ENCODE assay signal across 18 cellular contexts in genomic region chr14:80381964-80382363, GRCh38.
DNase-seq lines count a peak whose midpoint lies in the region; ATAC-seq and TF ChIP-seq lines count a peak whose summit lies in the region.
"Had no signal": no experiment of that assay in that cellular context is flagged by ENCODE, and none has a peak within 500 bp of the region (broad histone marks: within the 10 kb centered on the region; RNA-seq: fewer than 3 reads in every experiment).

No MANE protein-coding gene starts in this region.

- H2AFZ ChIP-seq in mammary epithelial cell (ENCODE audit: low read depth, low read length) = peak overlapping the region; percentile 47

- in situ Hi-C loops in mammary epithelial cell (cut with MboI; ENCODE audit: low sequenced_read_pairs in 2 of 2) = no loop called here

- TF ChIP-seq POLR2A in esophagus squamous epithelium (IDR thresholded peaks at IDR 0.05) = no peak

- intact Hi-C loops in mammary epithelial cell (cut with micrococcal nuclease) (no loop called here), esophagus squamous epithelium (cut with DNase I) (no loop called here), psoas muscle (cut with DNase I) (no loop called here)

- H3K4me2 ChIP-seq in mammary epithelial cell (ENCODE audit: insufficient read depth, low read depth, low read length) = peak overlapping the region; percentile 12

- H3K4me3 ChIP-seq in mammary epithelial cell (replicated peaks in 1 of 3; ENCODE audit: insufficient read depth in 1 of 3, low read depth in 2 of 3, low read length in 3 of 3) (no peak overlapping the region), esophagus squamous epithelium (no peak overlapping the region), psoas muscle (no peak overlapping the region)
- H3K4me3 ChIP-seq: GM12878 had no signal

- H3K79me2 ChIP-seq in mammary epithelial cell (ENCODE audit: insufficient read depth, low read length) = no peaks in the 10 kb centered on the region

- no peak overlapping the region for H3K9ac ChIP-seq in mammary epithelial cell (ENCODE audit: insufficient read depth, low read length)

- H3K27ac ChIP-seq in mammary epithelial cell (ENCODE audit: insufficient read depth, low read depth, low read length) (no peak overlapping the region), esophagus squamous epithelium (peak overlapping the region in 3 of 4 donors; percentile 31 to 75 (median 73)), psoas muscle (no peak overlapping the region), substantia nigra (ENCODE audit: low read depth, low read length, poor library complexity, severe bottlenecking) (no peak overlapping the region)

- no peaks in the 10 kb centered on the region for H3K9me3 ChIP-seq in mammary epithelial cell (replicated peaks; ENCODE audit: insufficient read depth, low read length)
- no peaks in the 10 kb centered on the region for H3K9me3 ChIP-seq in esophagus squamous epithelium
- no peaks in the 10 kb centered on the region for H3K9me3 ChIP-seq in psoas muscle
- H3K9me3 ChIP-seq: BE2C had no signal

- no peaks in the 10 kb centered on the region for H4K20me1 ChIP-seq in mammary epithelial cell (ENCODE audit: insufficient read depth, low read length)

- CTCF ChIA-PET in mammary epithelial cell (lab: Charles Lee; ENCODE audit: low non-redundant PET) = no interaction called here

- H3K27me3 ChIP-seq in mammary epithelial cell (ENCODE audit: insufficient read depth, low read length) = no peaks in the 10 kb centered on the region
- H3K27me3 ChIP-seq in esophagus squamous epithelium = no peaks in the 10 kb centered on the region
- no peaks in the 10 kb centered on the region for H3K27me3 ChIP-seq in psoas muscle (ENCODE audit: insufficient read depth in 3 of 3, low read length in 2 of 3)
- H3K27me3 ChIP-seq: BE2C had no signal

- dilution Hi-C loops in mammary epithelial cell (cut with HindIII; ENCODE audit: low sequenced_read_pairs) = no loop called here

- H3K4me1 ChIP-seq in mammary epithelial cell (ENCODE audit: insufficient read depth, low read length) = peaks cover 23% of the 10 kb centered on the region
- peaks cover 0 to 44% (median 0%) of the 10 kb centered on the region in 3 donors for H3K4me1 ChIP-seq in esophagus squamous epithelium
- H3K4me1 ChIP-seq in psoas muscle = no peaks in the 10 kb centered on the region
- H3K4me1 ChIP-seq: BE2C had no signal

- BruUV-seq in mammary epithelial cell (replicated peaks; lab: Mats Ljungman, UMichigan) = no TSS peak

- TF ChIP-seq CTCF in mammary epithelial cell (conservative IDR thresholded peaks at IDR 0.05 in 1 of 2, IDR thresholded peaks at IDR 0.05 in 1 of 2; ENCODE audit: extremely low read depth in 1 of 2, insufficient read depth in 1 of 2, low read depth in 1 of 2, low read length in 2 of 2) (no peak), esophagus squamous epithelium (IDR thresholded peaks at IDR 0.05) (no peak), psoas muscle (IDR thresholded peaks at IDR 0.05) (no peak)

- WGBS in mammary epithelial cell (ENCODE audit: low coverage, missing lambda C conversion rate) = 21% methylated on average over 3 of the region's 4 CpGs
- 43 to 56% methylated on average over 4 of the region's 4 CpGs for WGBS in esophagus squamous epithelium, 2 donors
- WGBS in psoas muscle, 3 donors = 34 to 63% (median 44%) methylated on average over 4 of the region's 4 CpGs

- ATAC-seq in psoas muscle = peak in 3 of 4 donors; percentile 82 to 87 (median 86)
- ATAC-seq: GM12878 had no signal

- DNase-seq in mammary epithelial cell = no peak
- DNase-seq in esophagus squamous epithelium (lab: John Stamatoyannopoulos, UW) = no peak
- DNase-seq in psoas muscle = peak in 1 of 2 donors; percentile 59
- DNase-seq in glomerular visceral epithelial cell (ENCODE audit: extremely low spot score) = no peak
- DNase-seq in substantia nigra (lab: John Stamatoyannopoulos, UW) = no peak
- no peak for DNase-seq in NCI-H2171 (lab: John Stamatoyannopoulos, UW)
- DNase-seq: ACHN; BE2C; C1 segment of cervical spinal cord; CD4-positive, CD25-positive, alpha-beta regulatory T cell; CD8-positive, alpha-beta memory T cell; COR-L47; DMS 273 treated with DMSO at 0.1 percent for 48 hours; DMS53; DND-41; EL; H9 had no signal

- H3K36me3 ChIP-seq in mammary epithelial cell (ENCODE audit: insufficient read depth, low read length) (no peaks in the 10 kb centered on the region), esophagus squamous epithelium (no peaks in the 10 kb centered on the region), psoas muscle (ENCODE audit: insufficient read depth in 1 of 2, low read depth in 1 of 2) (no peaks in the 10 kb centered on the region)
- H3K36me3 ChIP-seq: BE2C had no signal

Comparison
In these comparisons a context has a peak if more than half of its experiments do, and no peak if none do; other contexts are left out.
1. H3K27ac ChIP-seq: peak in esophagus squamous epithelium (3 of 4); none in mammary epithelial cell (single experiment), psoas muscle (single experiment) and substantia nigra (single experiment).